In the genomic region with DNA sequence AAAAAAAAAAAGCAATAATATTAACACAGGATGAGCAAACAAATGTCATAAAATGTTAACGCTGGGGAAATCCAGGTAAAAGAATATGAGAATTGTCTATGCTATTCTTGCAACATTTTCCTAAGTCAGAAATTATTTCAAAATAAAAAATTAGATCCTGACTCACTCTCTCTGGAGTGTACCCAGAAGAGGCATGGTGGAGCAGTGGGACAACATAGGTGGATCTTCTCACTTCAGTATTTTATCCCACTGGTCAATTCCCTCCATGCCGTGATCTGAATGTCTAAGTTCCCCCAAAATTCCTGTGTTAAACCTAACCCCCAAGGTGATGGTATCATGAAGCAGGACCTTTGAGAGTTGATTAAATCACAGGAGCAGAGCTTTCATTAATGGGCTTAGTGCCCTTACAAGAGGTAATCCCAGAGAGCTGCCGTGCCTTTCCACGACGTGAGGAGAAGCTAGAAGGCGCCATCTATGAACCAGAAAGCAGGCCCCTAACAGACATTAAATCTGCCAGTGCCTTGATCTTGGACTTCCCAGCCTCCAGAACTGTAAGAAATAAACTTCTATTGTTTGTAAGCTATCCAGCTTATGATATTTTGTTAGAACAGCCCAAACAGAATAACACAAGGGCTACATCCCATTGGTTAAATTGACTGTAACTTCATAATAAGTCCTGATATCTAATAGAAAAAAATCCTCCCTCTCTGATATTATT, we compare ENCODE assay signal across 1 cellular context.
TF ChIP-seq lines count a peak whose summit lies in the region.

No MANE protein-coding gene starts in this region.

TF ChIP-seq in HepG2, 621 proteins besides CTCF, POLR2A, EP300 and RAD21:
- TF ChIP-seq ZNF430 (CRISPR knock-in tag; IDR thresholded peaks at IDR 0.05) = no peak
- no peak for TF ChIP-seq ZFX (CRISPR knock-in tag; IDR thresholded peaks at IDR 0.05; ENCODE audit: low read depth)
- TF ChIP-seq SRSF1 (optimal IDR thresholded peaks at IDR 0.05; ENCODE audit: low read depth, low read length) = no peak
- TF ChIP-seq XBP1 (CRISPR knock-in tag; IDR thresholded peaks at IDR 0.05) = no peak
- TF ChIP-seq EEA1 (CRISPR knock-in tag; IDR thresholded peaks at IDR 0.05; ENCODE audit: borderline replicate concordance) = no peak
- no peak for TF ChIP-seq ZNF563 (CRISPR knock-in tag; IDR thresholded peaks at IDR 0.05)
- TF ChIP-seq ZNF564 (CRISPR knock-in tag; IDR thresholded peaks at IDR 0.05) = peak; percentile 95; the same call in 1 of the 2 replicates
- TF ChIP-seq NR1H2 (CRISPR knock-in tag; IDR thresholded peaks at IDR 0.05; ENCODE audit: borderline replicate concordance, low read depth) = no peak
